1 cellular context compared by ENCODE assay signal in genomic region chr14:56059054-56059453, GRCh38.
TF ChIP-seq lines count a peak whose summit lies in the region.

No MANE protein-coding gene starts in this region.

TF ChIP-seq in GM23338, 12 proteins besides CTCF, POLR2A, EP300 and RAD21 (continued from another document):
- TF ChIP-seq EZH2phosphoT487 (IDR thresholded peaks at IDR 0.05; ENCODE audit: unreplicated experiment) (no peak), ZNF462 (CRISPR knock-in tag; IDR thresholded peaks at IDR 0.05) (no peak)
